In the genomic region with DNA sequence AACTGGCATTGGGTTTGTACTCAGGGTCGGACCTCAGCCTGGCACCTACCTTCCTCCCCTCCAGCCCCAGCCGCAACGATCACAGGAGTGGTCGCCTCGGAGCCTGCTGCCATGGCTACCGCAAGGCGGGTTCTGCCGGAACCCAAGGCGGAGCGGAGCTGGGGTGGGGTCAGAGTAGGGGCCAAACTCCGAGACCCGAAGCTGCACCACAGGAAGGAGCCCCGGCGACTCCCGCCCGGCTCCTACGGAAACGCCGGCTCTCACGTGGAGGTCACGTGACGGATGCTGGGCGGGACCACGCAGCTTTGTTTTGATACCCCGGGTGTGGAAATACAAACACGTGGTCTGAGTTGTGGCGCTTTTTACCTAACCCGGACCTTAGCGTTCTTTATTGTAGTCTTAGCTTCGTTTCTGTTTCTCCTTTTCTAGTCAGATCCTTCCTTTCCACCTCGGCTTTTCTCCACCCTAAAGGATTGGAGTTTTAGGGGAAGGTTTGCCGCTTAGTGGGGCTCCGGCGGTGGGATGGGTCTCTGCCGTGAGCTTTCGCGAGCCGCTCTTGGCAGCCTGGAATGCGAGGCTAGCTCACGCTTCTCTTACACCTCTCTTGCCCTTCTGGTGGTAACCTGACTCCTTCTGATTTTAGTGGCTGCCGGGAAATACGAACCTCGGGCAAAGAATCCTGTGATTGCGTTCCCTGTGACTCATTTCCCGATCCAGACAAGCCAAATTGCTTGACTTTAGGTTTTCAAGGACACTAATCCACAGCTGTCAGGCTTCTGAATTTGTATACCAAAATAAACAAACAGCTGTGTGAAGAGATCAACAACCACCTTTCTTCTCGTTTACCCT, we compare ENCODE assay signal across 8 cellular contexts. TPM values are rescaled to one million over a fixed set of nuclear protein-coding genes. Genes with fewer than 3 reads are reported as not detected.
DNase-seq lines count a peak whose midpoint lies in the region; ATAC-seq and TF ChIP-seq lines count a peak whose summit lies in the region.

A gene with protein sequence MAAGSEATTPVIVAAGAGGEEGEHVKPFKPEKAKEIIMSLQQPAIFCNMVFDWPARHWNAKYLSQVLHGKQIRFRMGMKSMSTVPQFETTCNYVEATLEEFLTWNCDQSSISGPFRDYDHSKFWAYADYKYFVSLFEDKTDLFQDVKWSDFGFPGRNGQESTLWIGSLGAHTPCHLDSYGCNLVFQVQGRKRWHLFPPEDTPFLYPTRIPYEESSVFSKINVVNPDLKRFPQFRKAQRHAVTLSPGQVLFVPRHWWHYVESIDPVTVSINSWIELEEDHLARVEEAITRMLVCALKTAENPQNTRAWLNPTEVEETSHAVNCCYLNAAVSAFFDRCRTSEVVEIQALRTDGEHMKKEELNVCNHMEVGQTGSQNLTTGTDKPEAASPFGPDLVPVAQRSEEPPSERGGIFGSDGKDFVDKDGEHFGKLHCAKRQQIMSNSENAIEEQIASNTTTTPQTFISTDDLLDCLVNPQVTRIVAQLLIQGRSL (minus strand): TSS at position 264 of the 849 bp plus-strand sequence. CDS start 151 bp downstream, at position 113.

- H3K36me3 ChIP-seq in PC-3 (ENCODE audit: low read depth, low read length) (no peaks in the 10 kb centered on the region), heart right ventricle (no peaks in the 10 kb centered on the region), aorta (ENCODE audit: control insufficient read depth in 1 of 2, insufficient read depth in 2 of 2, low read length in 1 of 2) (no peaks in the 10 kb centered on the region)

- H3K9me3 ChIP-seq in PC-3 (ENCODE audit: low read length) (no peaks in the 10 kb centered on the region), heart right ventricle (no peaks in the 10 kb centered on the region), aorta (ENCODE audit: control insufficient read depth, low read length) (no peaks in the 10 kb centered on the region)

- peak within 1 kb of the TSS; percentile 98 for H3K27ac Mint-ChIP-seq in HFFc6
- peak within 1 kb of the TSS; percentile 77 for H3K27ac Mint-ChIP-seq in activated naive CD8-positive, alpha-beta T cell treated with anti-CD3 and anti-CD28 coated beads, Interleukin-2, amount 10 ng/mL, durations not matched to agents 7 days and 5 days

- H3K79me2 ChIP-seq in PC-3 (ENCODE audit: low read length): peaks cover 24% of the 10 kb centered on the region

- H3K27me3 ChIP-seq in PC-3 (ENCODE audit: low read length) (no peaks in the 10 kb centered on the region), heart right ventricle (no peaks in the 10 kb centered on the region), aorta (ENCODE audit: control insufficient read depth in 1 of 2, insufficient read depth in 2 of 2, low read length in 1 of 2) (peaks cover 0 to 1% of the 10 kb centered on the region in 2 donors)

- H2AFZ ChIP-seq in PC-3 (ENCODE audit: low read length): peak within 1 kb of the TSS; percentile 87

- H3K27me3 Mint-ChIP-seq in HFFc6 (ENCODE audit: insufficient read depth): no peaks in the 10 kb centered on the region; the same call in 1 of the 2 replicates
- no peaks in the 10 kb centered on the region for H3K27me3 Mint-ChIP-seq in activated naive CD8-positive, alpha-beta T cell treated with anti-CD3 and anti-CD28 coated beads, Interleukin-2, amount 10 ng/mL, durations not matched to agents 7 days and 5 days

- H3F3A ChIP-seq in PC-3 (ENCODE audit: low read length, unreplicated experiment): no peaks in the 10 kb centered on the region

- H3K4me1 Mint-ChIP-seq in HFFc6 (ENCODE audit: low read depth): peaks cover 25% of the 10 kb centered on the region
- H3K4me1 Mint-ChIP-seq in activated naive CD8-positive, alpha-beta T cell treated with anti-CD3 and anti-CD28 coated beads, Interleukin-2, amount 10 ng/mL, durations not matched to agents 7 days and 5 days: peaks cover 22% of the 10 kb centered on the region

- WGBS in heart right ventricle, 2 donors: 0% methylated on average over 46 of the region's 46 CpGs
- 0% methylated on average over 46 of the region's 46 CpGs for WGBS in aorta, 2 donors

- CTCF ChIA-PET in PC-3 (lab: Charles Lee): no interaction called here

- TSS peak; percentile 53 for BruUV-seq in PC-3 (replicated peaks; lab: Mats Ljungman, UMichigan)

- POLR2A ChIA-PET in PC-3 (lab: Charles Lee; ENCODE audit: unreplicated experiment): interaction anchor here (0.6 kb wide), 3 partner anchors 48 to 1938 kb away, joined by 3 to 5 read pairs (median 4); no protein-coding TSS in a partner anchor
- POLR2A ChIA-PET in activated naive CD8-positive, alpha-beta T cell treated with anti-CD3 and anti-CD28 coated beads, Interleukin-2, amount 10 ng/mL, durations not matched to agents 7 days and 5 days (lab: Charles Lee): interaction anchor here (0.6 to 1.3 kb wide), 4 partner anchors 37 to 1247 kb away, joined by 3 to 5 read pairs (median 3); partner anchors contain the start of genes SEC22A and WDR5B

- H3K4me3 ChIP-seq in PC-3 (ENCODE audit: low read length): peak within 1 kb of the TSS; percentile 81
- peak within 1 kb of the TSS; percentile 47 to 96 (median 84) for H3K4me3 ChIP-seq in heart right ventricle
- peak within 1 kb of the TSS; percentile 85 for H3K4me3 ChIP-seq in aorta (ENCODE audit: low read length in 2 of 2)

- DNase-seq in GM03348 (ENCODE audit: low spot score) (peak; percentile 92), HFFc6 (peak; percentile 89), PC-3 (peak; percentile 95), heart right ventricle (peak; percentile 91 to 94), putamen (ENCODE audit: low spot score) (peak; percentile 90), aorta (peak; percentile 96 to 97), GF-D8 (lab: John Stamatoyannopoulos, UW) (no peak)
- peak; percentile 89 for DNase-seq in activated naive CD8-positive, alpha-beta T cell treated with anti-CD3 and anti-CD28 coated beads, Interleukin-2, amount 10 ng/mL, durations not matched to agents 7 days and 5 days

- peak; percentile 65 for ATAC-seq in PC-3
- ATAC-seq in activated naive CD8-positive, alpha-beta T cell treated with anti-CD3 and anti-CD28 coated beads, Interleukin-2, amount 10 ng/mL, durations not matched to agents 7 days and 5 days (ENCODE audit: low read depth): peak; percentile 67
- ATAC-seq in heart right ventricle: peak; percentile 76 to 95 (median 88)
- peak; percentile 92 for ATAC-seq in aorta (ENCODE audit: low FRiP score)

- no peaks in the 10 kb centered on the region for H3K9me3 Mint-ChIP-seq in HFFc6
- H3K9me3 Mint-ChIP-seq in activated naive CD8-positive, alpha-beta T cell treated with anti-CD3 and anti-CD28 coated beads, Interleukin-2, amount 10 ng/mL, durations not matched to agents 7 days and 5 days: no peaks in the 10 kb centered on the region

- H3K27ac ChIP-seq in PC-3 (ENCODE audit: low read length) (peak within 1 kb of the TSS; percentile 89), heart right ventricle (peak within 1 kb of the TSS; percentile 83 to 98 (median 95)), aorta (ENCODE audit: low read depth in 1 of 2, low read length in 2 of 2) (peak within 1 kb of the TSS; percentile 81 to 94)

- H4K20me1 ChIP-seq in PC-3 (ENCODE audit: low read length): no peaks in the 10 kb centered on the region; the same call in 1 of the 2 replicates

- TF ChIP-seq CTCF in HFFc6 (IDR thresholded peaks at IDR 0.05): no peak
- TF ChIP-seq CTCF in PC-3 (conservative IDR thresholded peaks at IDR 0.05; ENCODE audit: low read depth, low read length): no peak
- no peak for TF ChIP-seq CTCF in heart right ventricle (IDR thresholded peaks at IDR 0.05)

- H3K4me1 ChIP-seq in PC-3 (ENCODE audit: insufficient read depth, low read length): peaks cover 33% of the 10 kb centered on the region
- H3K4me1 ChIP-seq in heart right ventricle: peaks cover 0 to 63% (median 19%) of the 10 kb centered on the region in 9 donors
- H3K4me1 ChIP-seq in aorta (ENCODE audit: control insufficient read depth in 1 of 2, insufficient read depth in 2 of 2, low read length in 2 of 2): no peaks in the 10 kb centered on the region

- H3K36me3 Mint-ChIP-seq in HFFc6 (ENCODE audit: low read depth): no peaks in the 10 kb centered on the region
- H3K36me3 Mint-ChIP-seq in activated naive CD8-positive, alpha-beta T cell treated with anti-CD3 and anti-CD28 coated beads, Interleukin-2, amount 10 ng/mL, durations not matched to agents 7 days and 5 days: no peaks in the 10 kb centered on the region

- peak within 1 kb of the TSS; percentile 95 for H3K4me3 Mint-ChIP-seq in HFFc6
- peak within 1 kb of the TSS; percentile 84 for H3K4me3 Mint-ChIP-seq in activated naive CD8-positive, alpha-beta T cell treated with anti-CD3 and anti-CD28 coated beads, Interleukin-2, amount 10 ng/mL, durations not matched to agents 7 days and 5 days

- intact Hi-C loops in PC-3 (cut with micrococcal nuclease) (loop anchor here (2.0 to 5.0 kb wide), 4 partner anchors 17 to 231 kb away; partner anchors contain the start of genes DTX3L, PARP14 and PARP9), heart right ventricle (cut with DNase I) (loop anchor here in 2 of 10 donors (5.0 to 10.0 kb wide), 2 partner anchors 399 to 1246 kb away; partner anchors contain the start of gene POLQ (in 1 of the 2)), aorta (cut with DNase I) (no loop called here)

- peak within 1 kb of the TSS; percentile 99 for H3K4me2 ChIP-seq in PC-3 (ENCODE audit: low read length)

- peak within 1 kb of the TSS; percentile 82 for H3K9ac ChIP-seq in PC-3 (ENCODE audit: low read length)

- H3K9me2 ChIP-seq in PC-3 (replicated peaks; ENCODE audit: low read length): no peaks in the 10 kb centered on the region

RNA-seq across cellular contexts. Expression of the gene that starts here (rescaled TPM):
- total RNA-seq in HFFc6 (2021; fragmentation: NEBNext Ultra II Directional; extraction: Animal tissue kit (Norgen Biotek cat#: 25700)): 1 to 10 TPM; 1.5 to 3.2 (median 2.6) TPM
- total RNA-seq in PC-3 (2014; rRNA removed) (6.4 and 13.4 TPM in 2 replicates), heart right ventricle (1 to 10 TPM; 2.7 to 6.8 (median 4.0) TPM), aorta (10 to 100 TPM in 1 of 2 donors, 1 to 10 TPM in 1; 8.5 to 18.6 TPM)
- 10 to 100 TPM; 11.4 to 11.9 TPM for total RNA-seq in activated naive CD8-positive, alpha-beta T cell treated with anti-CD3 and anti-CD28 coated beads, Interleukin-2, amount 10 ng/mL, durations not matched to agents 7 days and 5 days
- polyA plus RNA-seq in heart right ventricle (10 to 100 TPM in 1 of 2 donors, 1 to 10 TPM in 1; 3.6 to 18.5 TPM), aorta (10 to 100 TPM in 1 of 2 donors, 1 to 10 TPM in 1; 3.5 to 11.7 TPM)
